In genomic region chr12:25276199-25276937, GRCh38 we compare ENCODE assay signal across 1 cellular context.
TF ChIP-seq lines count a peak whose summit lies in the region.

No MANE protein-coding gene starts in this region.

TF ChIP-seq in A549, 52 proteins besides CTCF, POLR2A, EP300 and RAD21 (continued from another document):
- TF ChIP-seq, protein P1, sequence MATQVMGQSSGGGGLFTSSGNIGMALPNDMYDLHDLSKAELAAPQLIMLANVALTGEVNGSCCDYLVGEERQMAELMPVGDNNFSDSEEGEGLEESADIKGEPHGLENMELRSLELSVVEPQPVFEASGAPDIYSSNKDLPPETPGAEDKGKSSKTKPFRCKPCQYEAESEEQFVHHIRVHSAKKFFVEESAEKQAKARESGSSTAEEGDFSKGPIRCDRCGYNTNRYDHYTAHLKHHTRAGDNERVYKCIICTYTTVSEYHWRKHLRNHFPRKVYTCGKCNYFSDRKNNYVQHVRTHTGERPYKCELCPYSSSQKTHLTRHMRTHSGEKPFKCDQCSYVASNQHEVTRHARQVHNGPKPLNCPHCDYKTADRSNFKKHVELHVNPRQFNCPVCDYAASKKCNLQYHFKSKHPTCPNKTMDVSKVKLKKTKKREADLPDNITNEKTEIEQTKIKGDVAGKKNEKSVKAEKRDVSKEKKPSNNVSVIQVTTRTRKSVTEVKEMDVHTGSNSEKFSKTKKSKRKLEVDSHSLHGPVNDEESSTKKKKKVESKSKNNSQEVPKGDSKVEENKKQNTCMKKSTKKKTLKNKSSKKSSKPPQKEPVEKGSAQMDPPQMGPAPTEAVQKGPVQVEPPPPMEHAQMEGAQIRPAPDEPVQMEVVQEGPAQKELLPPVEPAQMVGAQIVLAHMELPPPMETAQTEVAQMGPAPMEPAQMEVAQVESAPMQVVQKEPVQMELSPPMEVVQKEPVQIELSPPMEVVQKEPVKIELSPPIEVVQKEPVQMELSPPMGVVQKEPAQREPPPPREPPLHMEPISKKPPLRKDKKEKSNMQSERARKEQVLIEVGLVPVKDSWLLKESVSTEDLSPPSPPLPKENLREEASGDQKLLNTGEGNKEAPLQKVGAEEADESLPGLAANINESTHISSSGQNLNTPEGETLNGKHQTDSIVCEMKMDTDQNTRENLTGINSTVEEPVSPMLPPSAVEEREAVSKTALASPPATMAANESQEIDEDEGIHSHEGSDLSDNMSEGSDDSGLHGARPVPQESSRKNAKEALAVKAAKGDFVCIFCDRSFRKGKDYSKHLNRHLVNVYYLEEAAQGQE (IDR thresholded peaks at IDR 0.05), result no peak
- TF ChIP-seq MAFK (IDR thresholded peaks at IDR 0.05; ENCODE audit: partially characterized antibody) (peak; percentile 92), ATOH8 (CRISPR knock-in tag; IDR thresholded peaks at IDR 0.05; ENCODE audit: low read depth) (0 out of 2 replicates have a peak, but pooled peaks have one; percentile 54), JUNB (IDR thresholded peaks at IDR 0.05) (peak; percentile 19; the same call in 1 of the 2 replicates), GATA3 (IDR thresholded peaks at IDR 0.05; ENCODE audit: borderline replicate concordance) (peak; percentile 59)
